ENCODE assay signal across 15 cellular contexts in the genomic region with DNA sequence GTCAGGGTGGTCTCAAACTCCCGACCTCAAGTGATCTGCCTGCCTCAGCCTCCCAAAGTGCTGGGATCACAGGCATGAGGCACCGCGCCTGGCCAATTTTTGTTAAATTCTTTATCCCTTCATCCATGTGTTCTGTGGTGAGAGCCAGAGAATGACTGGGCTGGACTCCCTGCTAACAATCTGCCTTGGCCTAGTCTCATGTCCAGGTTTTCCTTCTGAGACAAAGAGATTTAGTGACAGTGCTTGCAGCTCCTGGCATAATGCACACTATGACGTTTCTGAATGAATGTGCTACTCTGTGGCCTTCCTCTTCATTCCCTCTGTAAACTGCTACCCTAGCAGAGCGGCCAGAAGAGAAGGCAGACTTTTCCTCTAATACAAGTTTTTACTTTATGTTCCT.
"Had no signal": no experiment of that assay in that cellular context is flagged by ENCODE, and none has a peak within 500 bp of the region (broad histone marks: within the 10 kb centered on the region; RNA-seq: fewer than 3 reads in every experiment).

No MANE protein-coding gene starts in this region.

- H3K36me3 Mint-ChIP-seq: activated naive CD4-positive, alpha-beta T cell treated with anti-CD3 and anti-CD28 coated beads, Interleukin-2, amount 50 U/mL, for 24 hours; naive B cell had no signal

- H3K9me3 Mint-ChIP-seq: activated B cell treated with CpG ODN at 0.5 μM for 24 hours; activated naive CD4-positive, alpha-beta T cell treated with anti-CD3 and anti-CD28 coated beads, Interleukin-2, amount 50 U/mL, for 24 hours; T-helper 1 cell treated with Interleukin-12 subunit alpha and Interleukin-12 subunit beta and Interleukin-4 antibody, amounts not matched to agents 30 μg/mL and 1 μg/mL, for 36 hours had no signal

- H3K27ac Mint-ChIP-seq: activated B cell treated with CpG ODN at 0.5 μM for 24 hours; activated naive CD4-positive, alpha-beta T cell treated with anti-CD3 and anti-CD28 coated beads, Interleukin-2, amount 50 U/mL, for 24 hours; naive B cell; T-helper 1 cell treated with Interleukin-12 subunit alpha and Interleukin-12 subunit beta and Interleukin-4 antibody, amounts not matched to agents 30 μg/mL and 1 μg/mL, for 36 hours had no signal

- H3K4me3 Mint-ChIP-seq: activated B cell treated with CpG ODN at 0.5 μM for 24 hours; activated naive CD4-positive, alpha-beta T cell treated with anti-CD3 and anti-CD28 coated beads, Interleukin-2, amount 50 U/mL, for 24 hours; naive B cell; T-helper 1 cell treated with Interleukin-12 subunit alpha and Interleukin-12 subunit beta and Interleukin-4 antibody, amounts not matched to agents 30 μg/mL and 1 μg/mL, for 36 hours had no signal

- DNase-seq: activated B cell treated with CpG ODN at 0.5 μM for 24 hours; activated CD4-positive, alpha-beta T cell treated with anti-CD3 and anti-CD28 coated beads, Interleukin-2, amount 50 U/mL, for 1 hour; activated T-cell treated with anti-CD3 and anti-CD28 coated beads for 4 hours; cerebellar nuclear complex; dermis blood vessel endothelial cell; erythroblast; heart left ventricle; kidney; naive B cell; retina; thyroid gland had no signal

- H3K9me3 ChIP-seq: heart left ventricle, thyroid gland, vagina had no signal

- FAIRE-seq: kidney had no signal

- H3K36me3 ChIP-seq: heart left ventricle, thyroid gland, vagina had no signal

- ATAC-seq: heart left ventricle had no signal

- H3K27me3 ChIP-seq: thyroid gland, vagina had no signal

- H3K27ac ChIP-seq: heart left ventricle, skin epidermis, thyroid gland, vagina had no signal

- H3K4me3 ChIP-seq: heart left ventricle, skin epidermis, thyroid gland, vagina had no signal

- H3K4me1 ChIP-seq: heart left ventricle, vagina had no signal

- H3K4me1 Mint-ChIP-seq: activated B cell treated with CpG ODN at 0.5 μM for 24 hours; activated naive CD4-positive, alpha-beta T cell treated with anti-CD3 and anti-CD28 coated beads, Interleukin-2, amount 50 U/mL, for 24 hours; naive B cell had no signal
